19 cellular contexts compared by ENCODE assay signal in genomic region chr21:46545911-46546310, GRCh38. TPM values are rescaled to one million over a fixed set of nuclear protein-coding genes. Genes with fewer than 3 reads are reported as not detected.
"Had no signal": no experiment of that assay in that cellular context is flagged by ENCODE, and none has a peak within 500 bp of the region (broad histone marks: within the 10 kb centered on the region; RNA-seq: fewer than 3 reads in every experiment).

No MANE protein-coding gene starts in this region.

- DNase-seq: central memory CD4-positive, alpha-beta T cell; effector CD4-positive, alpha-beta T cell; esophagus squamous epithelium; foreskin fibroblast; head of caudate nucleus; kidney glomerular epithelial cell; small intestine; stimulated activated CD4-positive, alpha-beta T cell treated with anti-CD3 and anti-CD28 coated beads, Interleukin-12 subunit alpha, Interleukin-12 subunit beta, amount 100 ng/mL, for 4 hours; stimulated activated naive CD4-positive, alpha-beta T cell; trophoblast cell had no signal

- H3K27ac ChIP-seq: coronary artery, esophagus squamous epithelium, hepatocyte, neutrophil had no signal

- H3K4me3 Mint-ChIP-seq: mesothelial cell of epicardium had no signal

- H3K9me3 ChIP-seq: esophagus squamous epithelium, neutrophil had no signal

- H3K27me3 ChIP-seq: esophagus squamous epithelium, hepatocyte, neutrophil had no signal

- H3K27ac Mint-ChIP-seq: mesothelial cell of epicardium had no signal

- H3K4me1 Mint-ChIP-seq: mesothelial cell of epicardium had no signal

- H3K4me3 ChIP-seq: coronary artery, esophagus squamous epithelium, hepatocyte had no signal

RNA-seq across cellular contexts. Expression of gene S100B, which starts 59.0 kb away (rescaled TPM):
- total RNA-seq: chondrocyte, dermis microvascular lymphatic vessel endothelial cell, hepatocyte, myocyte, osteocyte, pulmonary artery endothelial cell had no signal
- polyA plus RNA-seq: hepatocyte had no signal
